ENCODE assay signal across 8 cellular contexts in the genomic region with DNA sequence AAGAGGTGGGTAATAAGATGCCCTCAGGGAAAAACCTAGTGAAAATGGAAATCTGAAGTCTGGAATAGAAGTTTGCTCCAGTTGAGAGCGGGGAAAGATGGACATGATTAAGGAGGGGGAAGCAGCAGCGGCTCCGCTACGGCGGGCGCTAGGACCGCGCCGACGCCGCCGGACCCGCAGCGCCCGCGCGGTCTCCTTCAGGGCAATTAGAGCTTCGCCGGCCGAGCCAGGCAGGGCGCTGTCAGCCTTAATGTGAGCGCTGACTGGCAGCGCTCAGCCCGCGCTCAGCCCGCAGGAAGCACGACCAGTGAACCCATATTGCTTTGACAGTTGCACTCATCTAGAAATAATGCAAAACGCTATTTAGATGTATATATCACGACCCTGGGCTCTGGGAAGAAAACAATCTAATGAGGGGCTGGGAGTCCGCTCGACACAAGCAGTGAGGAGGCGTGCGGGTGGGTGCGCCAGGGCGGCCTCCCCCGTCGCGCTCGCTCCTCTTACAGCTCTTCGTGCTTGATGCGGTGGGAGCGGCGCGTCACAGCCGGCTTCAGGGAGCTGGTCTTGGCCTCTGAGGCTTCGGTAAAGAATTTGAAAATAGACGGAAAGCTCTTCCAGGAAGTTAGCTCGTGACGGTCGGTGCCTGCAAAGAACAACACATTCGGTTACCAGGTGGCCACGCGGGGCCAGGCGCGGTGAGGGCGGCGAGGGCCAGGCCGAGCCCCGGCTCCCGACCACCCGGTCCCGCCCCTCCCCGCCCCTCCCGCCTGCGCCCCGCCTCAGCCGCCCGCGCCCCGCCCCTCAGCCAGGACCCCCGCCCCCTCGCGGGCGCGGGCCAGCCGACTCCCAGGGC. TPM values are rescaled to one million over a fixed set of nuclear protein-coding genes. Genes with fewer than 3 reads are reported as not detected.
DNase-seq lines count a peak whose midpoint lies in the region; ATAC-seq and TF ChIP-seq lines count a peak whose summit lies in the region.

No MANE protein-coding gene starts in this region.

- H3K27ac Mint-ChIP-seq in CD8-positive, alpha-beta memory T cell: peak overlapping the region; percentile 74 to 95 (median 90)
- peak overlapping the region; percentile 68 for H3K27ac Mint-ChIP-seq in activated CD8-positive, alpha-beta T cell treated with anti-CD3 and anti-CD28 coated beads, Interleukin-2, amount 10 ng/mL, durations not matched to agents 7 days and 5 days
- peak overlapping the region; percentile 88 for H3K27ac Mint-ChIP-seq in mesothelial cell of epicardium

- H3K4me1 ChIP-seq in CD8-positive, alpha-beta memory T cell (ENCODE audit: insufficient read depth, low read length): peaks cover 19% of the 10 kb centered on the region
- H3K4me1 ChIP-seq in endocrine pancreas (ENCODE audit: control insufficient read depth, insufficient read depth, low read length): peaks cover 12% of the 10 kb centered on the region

- CTCF ChIA-PET in CD8-positive, alpha-beta memory T cell (lab: Charles Lee): interaction anchor here (0.9 to 1.7 kb wide), 6 partner anchors 13 to 1117 kb away, joined by 3 to 7 read pairs (median 3); no protein-coding TSS in a partner anchor
- CTCF ChIA-PET in activated CD8-positive, alpha-beta T cell treated with anti-CD3 and anti-CD28 coated beads, Interleukin-2, amount 10 ng/mL, durations not matched to agents 7 days and 5 days (lab: Charles Lee): interaction anchor here (1.4 to 3.9 kb wide), 4 partner anchors 9 to 180 kb away, joined by 4 to 15 read pairs (median 9); no protein-coding TSS in a partner anchor

- POLR2A ChIA-PET in CD8-positive, alpha-beta memory T cell (lab: Charles Lee): no interaction called here
- POLR2A ChIA-PET in activated CD8-positive, alpha-beta T cell treated with anti-CD3 and anti-CD28 coated beads, Interleukin-2, amount 10 ng/mL, durations not matched to agents 7 days and 5 days (lab: Charles Lee): no interaction called here

- no peaks in the 10 kb centered on the region for H3K36me3 ChIP-seq in CD8-positive, alpha-beta memory T cell (ENCODE audit: insufficient read depth, low read length)
- H3K36me3 ChIP-seq in endocrine pancreas (ENCODE audit: control insufficient read depth, insufficient read depth, low read length): no peaks in the 10 kb centered on the region

- H3K9me3 ChIP-seq in CD8-positive, alpha-beta memory T cell (ENCODE audit: low read length): no peaks in the 10 kb centered on the region
- H3K9me3 ChIP-seq in endocrine pancreas (ENCODE audit: control insufficient read depth, low read length): no peaks in the 10 kb centered on the region

- H3K36me3 Mint-ChIP-seq in CD8-positive, alpha-beta memory T cell: peaks cover 0 to 4% (median 0%) of the 10 kb centered on the region in 3 donors
- H3K36me3 Mint-ChIP-seq in activated CD8-positive, alpha-beta T cell treated with anti-CD3 and anti-CD28 coated beads, Interleukin-2, amount 10 ng/mL, durations not matched to agents 7 days and 5 days (ENCODE audit: low read depth): peaks cover 2% of the 10 kb centered on the region
- no peaks in the 10 kb centered on the region for H3K36me3 Mint-ChIP-seq in mesothelial cell of epicardium

- peaks cover 4% of the 10 kb centered on the region in 2 donors for H3K27me3 Mint-ChIP-seq in CD8-positive, alpha-beta memory T cell
- peaks cover 53% of the 10 kb centered on the region for H3K27me3 Mint-ChIP-seq in activated CD8-positive, alpha-beta T cell treated with anti-CD3 and anti-CD28 coated beads, Interleukin-2, amount 10 ng/mL, durations not matched to agents 7 days and 5 days (ENCODE audit: low read depth)
- H3K27me3 Mint-ChIP-seq in mesothelial cell of epicardium (ENCODE audit: low read depth): peaks cover 84% of the 10 kb centered on the region

- H3K27me3 ChIP-seq in CD8-positive, alpha-beta memory T cell (ENCODE audit: insufficient read depth, low read length, poor library complexity, severe bottlenecking): no peaks in the 10 kb centered on the region
- H3K27me3 ChIP-seq in endocrine pancreas (ENCODE audit: control insufficient read depth, insufficient read depth, low read length): no peaks in the 10 kb centered on the region

- peaks cover 25 to 36% (median 33%) of the 10 kb centered on the region in 3 donors for H3K4me1 Mint-ChIP-seq in CD8-positive, alpha-beta memory T cell
- H3K4me1 Mint-ChIP-seq in activated CD8-positive, alpha-beta T cell treated with anti-CD3 and anti-CD28 coated beads, Interleukin-2, amount 10 ng/mL, durations not matched to agents 7 days and 5 days (ENCODE audit: low read depth): peaks cover 18% of the 10 kb centered on the region
- H3K4me1 Mint-ChIP-seq in mesothelial cell of epicardium: peaks cover 6% of the 10 kb centered on the region

- peak overlapping the region; percentile 52 for H3K27ac ChIP-seq in CD8-positive, alpha-beta memory T cell (ENCODE audit: low read depth, low read length)

- peak overlapping the region; percentile 62 for H3K9ac ChIP-seq in endocrine pancreas (ENCODE audit: control insufficient read depth, insufficient read depth, low read length)

- no peaks in the 10 kb centered on the region for H3K9me3 Mint-ChIP-seq in CD8-positive, alpha-beta memory T cell
- H3K9me3 Mint-ChIP-seq in activated CD8-positive, alpha-beta T cell treated with anti-CD3 and anti-CD28 coated beads, Interleukin-2, amount 10 ng/mL, durations not matched to agents 7 days and 5 days (ENCODE audit: insufficient read depth): no peaks in the 10 kb centered on the region
- H3K9me3 Mint-ChIP-seq in mesothelial cell of epicardium: no peaks in the 10 kb centered on the region

- H3K4me3 ChIP-seq in CD8-positive, alpha-beta memory T cell (ENCODE audit: low read length): peak overlapping the region; percentile 73
- H3K4me3 ChIP-seq in endocrine pancreas (ENCODE audit: control insufficient read depth, insufficient read depth, low read length): peak overlapping the region; percentile 69

- ATAC-seq in GM19452 (IDR thresholded peaks at IDR 0.05; ENCODE audit: unreplicated experiment) (peak; percentile 98), HG03469 (IDR thresholded peaks at IDR 0.05; ENCODE audit: unreplicated experiment) (peak; percentile 95)
- ATAC-seq in activated CD8-positive, alpha-beta T cell treated with anti-CD3 and anti-CD28 coated beads, Interleukin-2, amount 10 ng/mL, durations not matched to agents 7 days and 5 days: peak; percentile 89
- peak; percentile 90 for ATAC-seq in stimulated activated naive CD8-positive, alpha-beta T cell treated with anti-CD3 and anti-CD28 coated beads, Interleukin-15, Interleukin-2, amounts not matched to agents 100 U/mL and 50 U/mL, for 24 hours

- no peak for TF ChIP-seq CTCF in mesothelial cell of epicardium (IDR thresholded peaks at IDR 0.05; ENCODE audit: unreplicated experiment)

- peak overlapping the region; percentile 84 to 97 (median 93) for H3K4me3 Mint-ChIP-seq in CD8-positive, alpha-beta memory T cell
- H3K4me3 Mint-ChIP-seq in activated CD8-positive, alpha-beta T cell treated with anti-CD3 and anti-CD28 coated beads, Interleukin-2, amount 10 ng/mL, durations not matched to agents 7 days and 5 days: peak overlapping the region; percentile 84
- H3K4me3 Mint-ChIP-seq in mesothelial cell of epicardium: peak overlapping the region; percentile 90

- DNase-seq in CD8-positive, alpha-beta memory T cell: peak; percentile 42 to 75 (median 66)
- DNase-seq in NCI-H526 (lab: John Stamatoyannopoulos, UW) (peak; percentile 43 to 82), mesothelial cell of epicardium (ENCODE audit: low spot score in 2 of 2, unreplicated experiment in 2 of 2) (no peak)
- DNase-seq in activated CD8-positive, alpha-beta T cell treated with anti-CD3 and anti-CD28 coated beads, Interleukin-2, amount 10 ng/mL, durations not matched to agents 7 days and 5 days: peak; percentile 66
- peak; percentile 70 for DNase-seq in stimulated activated naive CD8-positive, alpha-beta T cell treated with anti-CD3 and anti-CD28 coated beads, Interleukin-15, Interleukin-2, amounts not matched to agents 100 U/mL and 50 U/mL, for 24 hours

RNA-seq across cellular contexts. Expression of gene NR2F1, which starts 37.7 kb away (rescaled TPM):
- total RNA-seq in CD8-positive, alpha-beta memory T cell: not detected
- not detected for polyA plus RNA-seq in CD8-positive, alpha-beta memory T cell
- total RNA-seq in activated CD8-positive, alpha-beta T cell treated with anti-CD3 and anti-CD28 coated beads, Interleukin-2, amount 10 ng/mL, durations not matched to agents 7 days and 5 days: not detected
- total RNA-seq in mesothelial cell of epicardium: 19.7 to 21.4 TPM (median 20.3 TPM) in 3 replicates

RNA-seq across cellular contexts. Expression of gene NR2F1-AS1, which starts 39.7 kb away (rescaled TPM):
- total RNA-seq in CD8-positive, alpha-beta memory T cell: not detected
- not detected for polyA plus RNA-seq in CD8-positive, alpha-beta memory T cell
- not detected for total RNA-seq in activated CD8-positive, alpha-beta T cell treated with anti-CD3 and anti-CD28 coated beads, Interleukin-2, amount 10 ng/mL, durations not matched to agents 7 days and 5 days
- 11.9 to 13.6 TPM (median 13.4 TPM) in 3 replicates for total RNA-seq in mesothelial cell of epicardium

Comparison
In these comparisons a context has a peak if more than half of its experiments do, and no peak if none do; other contexts are left out.
1. DNase-seq: peak in CD8-positive, alpha-beta memory T cell (5 of 5), NCI-H526 (2 of 2), activated CD8-positive, alpha-beta T cell treated with anti-CD3 and anti-CD28 coated beads, Interleukin-2, amount 10 ng/mL, durations not matched to agents 7 days and 5 days (single experiment) and stimulated activated naive CD8-positive, alpha-beta T cell treated with anti-CD3 and anti-CD28 coated beads, Interleukin-15, Interleukin-2, amounts not matched to agents 100 U/mL and 50 U/mL, for 24 hours (single experiment); none in mesothelial cell of epicardium (0 of 2).
2. RNA of gene NR2F1, which starts 37.7 kb away (total RNA-seq): 19.7 to 21.4 TPM in mesothelial cell of epicardium; not detected in CD8-positive, alpha-beta memory T cell and not detected in activated CD8-positive, alpha-beta T cell treated with anti-CD3 and anti-CD28 coated beads, Interleukin-2, amount 10 ng/mL, durations not matched to agents 7 days and 5 days; every median in the first group is over 10 times any median in the second.
3. RNA of gene NR2F1-AS1, which starts 39.7 kb away (total RNA-seq): 11.9 to 13.6 TPM in mesothelial cell of epicardium; not detected in CD8-positive, alpha-beta memory T cell and not detected in activated CD8-positive, alpha-beta T cell treated with anti-CD3 and anti-CD28 coated beads, Interleukin-2, amount 10 ng/mL, durations not matched to agents 7 days and 5 days; every median in the first group is over 10 times any median in the second.
4. Peak in every context shown above with its lines, with median percentiles within 50 percentile points of each other: H3K27ac Mint-ChIP-seq, H3K4me3 Mint-ChIP-seq and ATAC-seq.